In genomic region chr1:53642215-53642555, GRCh38 we compare ENCODE assay signal across 17 cellular contexts.
"Had no signal": no experiment of that assay in that cellular context is flagged by ENCODE, and none has a peak within 500 bp of the region (broad histone marks: within the 10 kb centered on the region; RNA-seq: fewer than 3 reads in every experiment).

No MANE protein-coding gene starts in this region.

- H3K27me3 ChIP-seq: cardiac muscle cell, dorsolateral prefrontal cortex, pancreas, uterus had no signal

- H3K4me3 ChIP-seq: cardiac muscle cell, dorsolateral prefrontal cortex, left ventricle myocardium inferior, mucosa of descending colon, pancreas, tibial nerve, uterus had no signal

- DNase-seq: activated CD4-positive, alpha-beta T cell treated with anti-CD3 and anti-CD28 coated beads, Interleukin-2, amount 10 ng/mL, durations not matched to agents 7 days and 5 days; activated CD4-positive, CD25-positive, alpha-beta regulatory T cell; activated CD8-positive, alpha-beta T cell treated with anti-CD3 and anti-CD28 coated beads, Interleukin-2, amount 10 ng/mL, durations not matched to agents 7 days and 5 days; activated T-cell treated with anti-CD3 and anti-CD28 coated beads, Interleukin-2, amount 50 U/mL, for 24 hours; amniotic stem cell; foreskin keratinocyte; hypothalamus; left ventricle myocardium inferior; naive B cell; stimulated activated naive CD8-positive, alpha-beta T cell treated with anti-CD3 and anti-CD28 coated beads, Interleukin-15, Interleukin-2, amounts not matched to agents 100 U/mL and 50 U/mL, for 24 hours had no signal

- FAIRE-seq: keratinocyte, pancreas had no signal

- H3K36me3 ChIP-seq: cardiac muscle cell, left ventricle myocardium inferior, pancreas, tibial nerve, uterus had no signal

- H3K27ac ChIP-seq: cardiac muscle cell, dorsolateral prefrontal cortex, foreskin keratinocyte, left ventricle myocardium inferior, pancreas, tibial nerve, uterus had no signal

- H3K9me3 ChIP-seq: left ventricle myocardium inferior, mucosa of descending colon, pancreas, tibial nerve, uterus had no signal

- H3K4me1 ChIP-seq: foreskin keratinocyte, left ventricle myocardium inferior, pancreas, tibial nerve, uterus had no signal
